ENCODE assay signal across 29 cellular contexts in the genomic region with DNA sequence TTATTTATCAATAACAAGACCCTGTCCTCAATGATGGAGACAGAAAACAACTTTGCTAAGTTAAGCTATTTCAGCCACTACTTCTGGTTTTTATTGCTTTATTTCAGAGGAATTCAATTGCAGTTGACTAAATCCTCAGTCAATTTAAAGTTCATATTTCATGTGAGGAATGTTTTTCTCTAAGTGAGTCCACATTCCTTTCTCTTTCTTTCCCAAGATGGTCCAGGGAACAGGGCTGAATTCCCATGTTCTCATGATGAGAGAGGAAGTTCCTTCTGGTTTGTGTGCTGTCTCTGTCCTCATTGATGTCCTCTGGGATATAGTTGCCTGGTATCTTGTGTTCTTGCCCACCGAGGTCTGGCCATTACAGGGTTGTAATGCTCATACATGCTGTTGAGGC.
DNase-seq lines count a peak whose midpoint lies in the region; ATAC-seq and TF ChIP-seq lines count a peak whose summit lies in the region.
"Had no signal": no experiment of that assay in that cellular context is flagged by ENCODE, and none has a peak within 500 bp of the region (broad histone marks: within the 10 kb centered on the region; RNA-seq: fewer than 3 reads in every experiment).

No MANE protein-coding gene starts in this region.

- no peak for ATAC-seq in Right ventricle myocardium superior (ENCODE audit: poor library complexity)
- no peak for ATAC-seq in thoracic aorta (ENCODE audit: insufficient number of reproducible peaks, low FRiP score, low read depth)
- no peak for ATAC-seq in HG02763 (IDR thresholded peaks at IDR 0.05; ENCODE audit: unreplicated experiment)
- ATAC-seq: activated T-cell treated with anti-CD3 and anti-CD28 coated beads, Interleukin-2, amount 50 U/mL, for 72 hours had no signal

- peak in 1 of 2 donors; percentile 13 for DNase-seq in cardiac muscle cell (ENCODE audit: low read depth in 1 of 2, low spot score in 1 of 2)
- DNase-seq in Right ventricle myocardium superior: no peak
- DNase-seq in brain microvascular endothelial cell: peak; percentile 6
- DNase-seq in foreskin fibroblast: peak; percentile 17 to 50
- no peak for DNase-seq in thoracic aorta (ENCODE audit: low spot score)
- DNase-seq in NCI-H187 (lab: John Stamatoyannopoulos, UW): no peak
- no peak for DNase-seq in epidermal melanocyte (ENCODE audit: insufficient read length, low spot score)
- DNase-seq: activated CD4-positive, alpha-beta T cell treated with anti-CD3 and anti-CD28 coated beads, Interleukin-2, amount 10 ng/mL, durations not matched to agents 24 days and 14 days; activated naive CD4-positive, alpha-beta T cell treated with Interleukin-2 at 50 U/mL for 16 hours; activated T-cell treated with anti-CD3 and anti-CD28 coated beads, Interleukin-2, amount 50 U/mL, for 72 hours; amygdala; BE2C; DMS53; effector CD4-positive, alpha-beta T cell; GF-D8; glutamatergic neuron; KBM-7; MG63; NCI-H1417; NCI-H2107; NCI-H446; substantia nigra had no signal

- TF ChIP-seq CTCF in cardiac muscle cell (IDR thresholded peaks at IDR 0.05; ENCODE audit: low read depth, low read length): no peak
- no peak for TF ChIP-seq CTCF in brain microvascular endothelial cell (IDR thresholded peaks at IDR 0.05; ENCODE audit: low read depth, low read length, missing control alignments)
- TF ChIP-seq CTCF in foreskin fibroblast (IDR thresholded peaks at IDR 0.05; ENCODE audit: low read depth, low read length): no peak
- TF ChIP-seq CTCF in thoracic aorta (IDR thresholded peaks at IDR 0.05): no peak

- H3K9me3 ChIP-seq in cardiac muscle cell (ENCODE audit: low read depth) (no peaks in the 10 kb centered on the region), thoracic aorta (no peaks in the 10 kb centered on the region)
- H3K9me3 ChIP-seq: BE2C, HAP-1, MG63, prostate gland had no signal

- H3K27ac ChIP-seq in cardiac muscle cell (peak overlapping the region; percentile 32), brain microvascular endothelial cell (no peak overlapping the region), thoracic aorta (peak overlapping the region in 1 of 2 donors; percentile 20)
- H3K27ac ChIP-seq: 22Rv1, neural progenitor cell, prostate gland, VCaP had no signal

- H3K4me1 ChIP-seq in cardiac muscle cell (ENCODE audit: low read depth) (peaks cover 23% of the 10 kb centered on the region), thoracic aorta (ENCODE audit: control insufficient read depth in 1 of 2, low read depth in 2 of 2) (peaks cover 12 to 27% of the 10 kb centered on the region in 2 donors)
- H3K4me1 ChIP-seq: BE2C, prostate gland had no signal

- intact Hi-C loops in Right ventricle myocardium superior (cut with DNase I): no loop called here

- no peak overlapping the region for H3K4me3 ChIP-seq in cardiac muscle cell
- H3K4me3 ChIP-seq in brain microvascular endothelial cell (ENCODE audit: low read depth, low read length): no peak overlapping the region
- no peak overlapping the region for H3K4me3 ChIP-seq in foreskin fibroblast (ENCODE audit: low read depth in 1 of 2, low read length in 2 of 2)
- H3K4me3 ChIP-seq in thoracic aorta: peak overlapping the region; percentile 33
- H3K4me3 ChIP-seq: HAP-1, lung, MG63, neural progenitor cell, prostate gland had no signal

- H3K27me3 ChIP-seq in cardiac muscle cell (no peaks in the 10 kb centered on the region), brain microvascular endothelial cell (replicated peaks) (no peaks in the 10 kb centered on the region), thoracic aorta (replicated peaks; ENCODE audit: insufficient read depth) (no peaks in the 10 kb centered on the region)
- H3K27me3 ChIP-seq: MG63, neural progenitor cell had no signal

- in situ Hi-C loops in brain microvascular endothelial cell (cut with HindIII; ENCODE audit: low pct_ligation_motif_present, low sequenced_read_pairs): no loop called here

- no peaks in the 10 kb centered on the region for H3K36me3 ChIP-seq in cardiac muscle cell
- H3K36me3 ChIP-seq in brain microvascular endothelial cell (replicated peaks): no peaks in the 10 kb centered on the region
- H3K36me3 ChIP-seq in thoracic aorta: no peaks in the 10 kb centered on the region
- H3K36me3 ChIP-seq: BE2C, HAP-1, MG63, neural progenitor cell, prostate gland had no signal

Comparison
In these comparisons a context has a peak if more than half of its experiments do, and no peak if none do; other contexts are left out.
1. DNase-seq: peak in brain microvascular endothelial cell (single experiment) and foreskin fibroblast (2 of 2); none in Right ventricle myocardium superior (single experiment), thoracic aorta (single experiment), NCI-H187 (0 of 2) and epidermal melanocyte (single experiment).